2 cellular contexts compared by ENCODE assay signal in genomic region chr22:36330655-36331305, GRCh38.
TF ChIP-seq lines count a peak whose summit lies in the region.

No MANE protein-coding gene starts in this region.

TF ChIP-seq in SK-N-SH, 30 proteins besides CTCF, POLR2A, EP300 and RAD21 (continued from another document):
- TF ChIP-seq USF1 (IDR thresholded peaks at IDR 0.05; ENCODE audit: borderline replicate concordance, low read depth) (no peak), RFX5 (IDR thresholded peaks at IDR 0.05; ENCODE audit: low read length) (no peak), RXRA (IDR thresholded peaks at IDR 0.05; ENCODE audit: borderline replicate concordance, low read depth) (peak; percentile 61; the same call in 1 of the 2 replicates), TAF1 (IDR thresholded peaks at IDR 0.05; ENCODE audit: borderline replicate concordance, low read depth, low read length) (no peak), EZH2phosphoT487 (IDR thresholded peaks at IDR 0.05; ENCODE audit: borderline replicate concordance, low read depth) (no peak), CHD2 (IDR thresholded peaks at IDR 0.05; ENCODE audit: low read length, partially characterized antibody) (no peak), ELF1 (IDR thresholded peaks at IDR 0.05) (no peak), GATA2 (CRISPR knock-in tag; IDR thresholded peaks at IDR 0.05) (no peak), MAX (IDR thresholded peaks at IDR 0.05; ENCODE audit: low read depth) (peak; percentile 68), FOSL2 (IDR thresholded peaks at IDR 0.05; ENCODE audit: borderline replicate concordance, low read depth) (peak; percentile 42; the same call in 1 of the 2 replicates), PBX3 (IDR thresholded peaks at IDR 0.05) (no peak), TEAD4 (IDR thresholded peaks at IDR 0.05; ENCODE audit: borderline replicate concordance, insufficient read depth) (0 out of 2 replicates have a peak, but pooled peaks have one; percentile 10), GABPA (IDR thresholded peaks at IDR 0.05; ENCODE audit: low read depth) (no peak), JUND (IDR thresholded peaks at IDR 0.05) (peak; percentile 35; the same call in 1 of the 2 replicates), MEF2A (IDR thresholded peaks at IDR 0.05; ENCODE audit: borderline replicate concordance, low read depth) (no peak), NRF1 (IDR thresholded peaks at IDR 0.05; ENCODE audit: low read depth, low read length) (no peak), IRF3 (IDR thresholded peaks at IDR 0.05; ENCODE audit: low read depth, low read length) (no peak), TCF12 (IDR thresholded peaks at IDR 0.05) (peak; percentile 52; the same call in 1 of the 2 replicates), SMC3 (IDR thresholded peaks at IDR 0.05; ENCODE audit: low read depth, low read length) (no peak)

TF ChIP-seq in endothelial cell of umbilical vein, 7 proteins besides CTCF, POLR2A, EP300 and RAD21 (continued from another document):
- TF ChIP-seq MAX (IDR thresholded peaks at IDR 0.05; ENCODE audit: insufficient read depth, insufficient read length): no peak
